Comparison of ENCODE assay signal across 8 cellular contexts in genomic region chr10:35195361-35196306, GRCh38.
A peak's percentile ranks its signal among the peaks of the same experiment; 100 is the strongest.
DNase-seq lines count a peak whose midpoint lies in the region; ATAC-seq, FAIRE-seq and TF ChIP-seq lines count a peak whose summit lies in the region.

No MANE protein-coding gene starts in this region.

- dilution Hi-C loops in endothelial cell of umbilical vein (cut with MboI; ENCODE audit: extremely low pct_ligation_motif_present, low sequenced_read_pairs), result no loop called here

- POLR2A ChIA-PET in endothelial cell of umbilical vein (lab: Charles Lee), result interaction anchor here (0.7 to 2.1 kb wide), 6 partner anchors 16 to 184 kb away, joined by 3 to 32 read pairs (median 4); partner anchors contain the start of genes CREM and CUL2

- peak; percentile 68 to 71 for TF ChIP-seq CTCF in endothelial cell of umbilical vein (IDR thresholded peaks at IDR 0.05; ENCODE audit: extremely low read depth in 1 of 2, insufficient read depth in 1 of 2, low read depth in 1 of 2, low read length in 2 of 2)

- peaks cover 28% of the 10 kb centered on the region for H3K36me3 Mint-ChIP-seq in activated CD8-positive, alpha-beta memory T cell treated with anti-CD3 and anti-CD28 coated beads, Interleukin-2, amount 10 ng/mL, durations not matched to agents 7 days and 5 days

- H3K9me3 Mint-ChIP-seq in activated CD8-positive, alpha-beta memory T cell treated with anti-CD3 and anti-CD28 coated beads, Interleukin-2, amount 10 ng/mL, durations not matched to agents 7 days and 5 days (ENCODE audit: low read depth), result no peaks in the 10 kb centered on the region

- no peaks in the 10 kb centered on the region for H3K27me3 Mint-ChIP-seq in activated CD8-positive, alpha-beta memory T cell treated with anti-CD3 and anti-CD28 coated beads, Interleukin-2, amount 10 ng/mL, durations not matched to agents 7 days and 5 days

- H3K9ac ChIP-seq in endothelial cell of umbilical vein (replicated peaks; ENCODE audit: extremely low read depth, insufficient read depth, low read length), result peak overlapping the region; percentile 92

- no peaks in the 10 kb centered on the region for H3K9me1 ChIP-seq in endothelial cell of umbilical vein (replicated peaks; ENCODE audit: control insufficient read depth, extremely low read depth, insufficient read depth, low read length)

- DNase-seq in CMK (ENCODE audit: low read depth), result peak; percentile 21
- DNase-seq in NOMO-1 treated with DMSO at 0.1 percent for 48 hours (lab: John Stamatoyannopoulos, UW; ENCODE audit: unreplicated experiment), result peak; percentile 93
- DNase-seq in activated CD8-positive, alpha-beta memory T cell treated with anti-CD3 and anti-CD28 coated beads, Interleukin-2, amount 10 ng/mL, durations not matched to agents 7 days and 5 days, result peak; percentile 92
- DNase-seq in endothelial cell of umbilical vein (ENCODE audit: low read depth, low spot score), result peak; percentile 99
- DNase-seq in middle frontal gyrus (ENCODE audit: extremely low spot score, low spot score), result peak; percentile 59
- peak; percentile 49 to 56 for DNase-seq in stimulated activated CD8-positive, alpha-beta memory T cell treated with anti-CD3 and anti-CD28 coated beads, Interleukin-4, amount 100 ng/mL, for 4 hours (ENCODE audit: low read depth in 2 of 2, low spot score in 1 of 2)

- TF ChIP-seq POLR2A in endothelial cell of umbilical vein (IDR thresholded peaks at IDR 0.05; ENCODE audit: low read depth, low read length), result no peak

- H3K4me1 ChIP-seq in endothelial cell of umbilical vein (ENCODE audit: control insufficient read depth, extremely low read depth, insufficient read depth, low read length), result peaks cover 20% of the 10 kb centered on the region

- H3K4me3 Mint-ChIP-seq in activated CD8-positive, alpha-beta memory T cell treated with anti-CD3 and anti-CD28 coated beads, Interleukin-2, amount 10 ng/mL, durations not matched to agents 7 days and 5 days, result peak overlapping the region; percentile 89

- H3K9me3 ChIP-seq in endothelial cell of umbilical vein (replicated peaks; ENCODE audit: control insufficient read depth, insufficient read depth, low read length), result no peaks in the 10 kb centered on the region

- H3K36me3 ChIP-seq in endothelial cell of umbilical vein (ENCODE audit: control insufficient read depth in 2 of 2, extremely low read depth in 1 of 2, insufficient read depth in 2 of 2, low read length in 2 of 2), result no peaks in the 10 kb centered on the region

- peak overlapping the region; percentile 100 for H3K27ac Mint-ChIP-seq in activated CD8-positive, alpha-beta memory T cell treated with anti-CD3 and anti-CD28 coated beads, Interleukin-2, amount 10 ng/mL, durations not matched to agents 7 days and 5 days

- H3K4me2 ChIP-seq in endothelial cell of umbilical vein (ENCODE audit: insufficient read depth, low read length), result peak overlapping the region; percentile 97

- no peaks in the 10 kb centered on the region for H3K27me3 ChIP-seq in endothelial cell of umbilical vein (ENCODE audit: control insufficient read depth in 2 of 2, insufficient read depth in 2 of 2, low read length in 2 of 2)

- CTCF ChIA-PET in activated CD8-positive, alpha-beta memory T cell treated with anti-CD3 and anti-CD28 coated beads, Interleukin-2, amount 10 ng/mL, durations not matched to agents 7 days and 5 days (lab: Charles Lee), result interaction anchor here (0.5 to 6.2 kb wide), 22 partner anchors 8 to 201 kb away, joined by 3 to 208 read pairs (median 6); partner anchors contain the start of genes CREM and CUL2
- CTCF ChIA-PET in endothelial cell of umbilical vein (lab: Charles Lee), result interaction anchor here (0.6 to 3.4 kb wide), 44 partner anchors 8 to 1685 kb away, joined by 3 to 141 read pairs (median 6); partner anchors contain the start of genes CREM and CUL2

- peak; percentile 98 for ATAC-seq in GM19438 (IDR thresholded peaks at IDR 0.05; ENCODE audit: low read depth, unreplicated experiment)
- ATAC-seq in HG03575 (IDR thresholded peaks at IDR 0.05; ENCODE audit: extremely low read depth, insufficient number of reproducible peaks, low FRiP score, unreplicated experiment), result peak; percentile 94
- ATAC-seq in activated CD8-positive, alpha-beta memory T cell treated with anti-CD3 and anti-CD28 coated beads, Interleukin-2, amount 10 ng/mL, durations not matched to agents 7 days and 5 days, result peak; percentile 86

- BruUV-seq in endothelial cell of umbilical vein (replicated peaks; lab: Mats Ljungman, UMichigan), result TSS peak; percentile 60

- intact Hi-C loops in endothelial cell of umbilical vein (cut with micrococcal nuclease), result loop anchor here (1.0 to 10.0 kb wide), 6 partner anchors 23 to 491 kb away; no protein-coding TSS in a partner anchor

- peak overlapping the region; percentile 39 to 89 (median 67) for H3K4me3 ChIP-seq in endothelial cell of umbilical vein (replicated peaks in 1 of 3; ENCODE audit: insufficient read depth in 1 of 3, low read depth in 1 of 3, low read length in 3 of 3)

- peaks cover 52% of the 10 kb centered on the region for H3K4me1 Mint-ChIP-seq in activated CD8-positive, alpha-beta memory T cell treated with anti-CD3 and anti-CD28 coated beads, Interleukin-2, amount 10 ng/mL, durations not matched to agents 7 days and 5 days

- no peaks in the 10 kb centered on the region for H4K20me1 ChIP-seq in endothelial cell of umbilical vein (replicated peaks; ENCODE audit: control insufficient read depth, extremely low read depth, insufficient read depth, low read length)

- FAIRE-seq in endothelial cell of umbilical vein (lab: Jason Lieb, UNC), result peak; percentile 98

- peak overlapping the region; percentile 61 for H2AFZ ChIP-seq in endothelial cell of umbilical vein (ENCODE audit: low read depth, low read length)

- peak overlapping the region; percentile 98 for H3K27ac ChIP-seq in endothelial cell of umbilical vein (ENCODE audit: insufficient read depth, low read depth, low read length)

- peaks cover 2% of the 10 kb centered on the region for H3K79me2 ChIP-seq in endothelial cell of umbilical vein (ENCODE audit: control insufficient read depth, insufficient read depth, low read length)

TF ChIP-seq in endothelial cell of umbilical vein, 7 proteins besides CTCF, POLR2A, EP300 and RAD21:
- no peak for TF ChIP-seq MYC (IDR thresholded peaks at IDR 0.05; ENCODE audit: low read depth, low read length)
- peak; percentile 84 for TF ChIP-seq FOS (IDR thresholded peaks at IDR 0.05; ENCODE audit: borderline replicate concordance, insufficient read depth, low read length)
- peak; percentile 70 for TF ChIP-seq POLR2AphosphoS5 (IDR thresholded peaks at IDR 0.05; ENCODE audit: insufficient read depth, low read depth, low read length)
- peak; percentile 96 for TF ChIP-seq JUN (IDR thresholded peaks at IDR 0.05; ENCODE audit: borderline replicate concordance, insufficient read depth, insufficient read length, low read depth)
- TF ChIP-seq EZH2 (IDR thresholded peaks at IDR 0.05; ENCODE audit: borderline replicate concordance, low read depth, low read length, severe bottlenecking), result no peak
TF ChIP-seq in endothelial cell of umbilical vein: peak in this region for 3.

Comparison
In these comparisons a context has a peak if more than half of its experiments do, and no peak if none do; other contexts are left out.
1. Peak in every context shown above with its lines: DNase-seq, ATAC-seq, H3K4me3 ChIP-seq and H3K27ac ChIP-seq.
2. DNase-seq: peak in every context shown above with its lines; median percentile 99 in endothelial cell of umbilical vein; 93 in NOMO-1 treated with DMSO at 0.1 percent for 48 hours; 92 in activated CD8-positive, alpha-beta memory T cell treated with anti-CD3 and anti-CD28 coated beads, Interleukin-2, amount 10 ng/mL, durations not matched to agents 7 days and 5 days; 59 in middle frontal gyrus; 52 in stimulated activated CD8-positive, alpha-beta memory T cell treated with anti-CD3 and anti-CD28 coated beads, Interleukin-4, amount 100 ng/mL, for 4 hours; 21 in CMK.